1 cellular context compared by ENCODE assay signal in genomic region chr1:185337221-185337620, GRCh38.
TF ChIP-seq lines count a peak whose summit lies in the region.

No MANE protein-coding gene starts in this region.

TF ChIP-seq in HepG2, 621 proteins besides CTCF, POLR2A, EP300 and RAD21 (continued from another document):
- no peak for TF ChIP-seq ZNF639 (CRISPR knock-in tag; conservative IDR thresholded peaks at IDR 0.05)
- TF ChIP-seq ZIK1 (CRISPR knock-in tag; IDR thresholded peaks at IDR 0.05; ENCODE audit: borderline replicate concordance, low read depth), result no peak
- no peak for TF ChIP-seq POGZ (CRISPR knock-in tag; IDR thresholded peaks at IDR 0.05)
- no peak for TF ChIP-seq FLYWCH1 (CRISPR knock-in tag; IDR thresholded peaks at IDR 0.05)
- no peak for TF ChIP-seq ZBTB20 (CRISPR knock-in tag; IDR thresholded peaks at IDR 0.05; ENCODE audit: borderline replicate concordance, low read depth)
- no peak for TF ChIP-seq FOXK1 (CRISPR knock-in tag; IDR thresholded peaks at IDR 0.05; ENCODE audit: borderline replicate concordance, low read depth)
- no peak for TF ChIP-seq CAMTA2 (CRISPR knock-in tag; IDR thresholded peaks at IDR 0.05; ENCODE audit: borderline replicate concordance)
- no peak for TF ChIP-seq IRX3 (CRISPR knock-in tag; IDR thresholded peaks at IDR 0.05; ENCODE audit: borderline replicate concordance, low read depth)
- TF ChIP-seq ZFX (CRISPR knock-in tag; IDR thresholded peaks at IDR 0.05; ENCODE audit: low read depth), result no peak
- no peak for TF ChIP-seq ZNF614 (CRISPR knock-in tag; IDR thresholded peaks at IDR 0.05; ENCODE audit: borderline replicate concordance)
- TF ChIP-seq ZNF775 (CRISPR knock-in tag; IDR thresholded peaks at IDR 0.05; ENCODE audit: borderline replicate concordance), result no peak
- TF ChIP-seq ZNF800 (CRISPR knock-in tag; IDR thresholded peaks at IDR 0.05), result no peak
- no peak for TF ChIP-seq WIZ (CRISPR knock-in tag; IDR thresholded peaks at IDR 0.05)
- TF ChIP-seq ZNF180 (CRISPR knock-in tag; IDR thresholded peaks at IDR 0.05; ENCODE audit: borderline replicate concordance, low read depth), result no peak
- no peak for TF ChIP-seq NCOR1 (IDR thresholded peaks at IDR 0.05; ENCODE audit: borderline replicate concordance, low read length)
